In the genomic region with DNA sequence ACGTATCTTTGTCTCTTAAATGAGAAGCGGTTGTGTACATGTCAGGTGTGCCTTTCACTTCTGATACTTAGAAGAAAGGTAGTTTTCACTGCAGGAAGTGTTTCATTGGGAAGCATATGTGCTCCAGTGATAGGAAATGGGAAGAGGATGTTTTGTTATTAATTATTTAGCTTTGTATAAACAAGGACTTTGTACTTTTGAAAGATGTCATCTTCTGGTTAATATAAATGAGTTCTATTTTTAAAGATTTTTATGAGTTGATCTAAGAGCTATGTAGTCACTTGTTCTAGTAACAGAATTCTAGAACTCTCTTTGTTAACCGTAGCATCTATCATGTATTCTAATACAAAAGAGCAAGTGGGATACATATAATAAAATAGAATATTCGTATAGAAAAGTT, we compare ENCODE assay signal across 2 cellular contexts.
TF ChIP-seq lines count a peak whose summit lies in the region.

No MANE protein-coding gene starts in this region.

TF ChIP-seq in endothelial cell of umbilical vein, 7 proteins besides CTCF, POLR2A, EP300 and RAD21:
- no peak for TF ChIP-seq POLR2AphosphoS5 (IDR thresholded peaks at IDR 0.05; ENCODE audit: insufficient read depth, low read depth, low read length)
- no peak for TF ChIP-seq MYC (IDR thresholded peaks at IDR 0.05; ENCODE audit: low read depth, low read length)
- TF ChIP-seq GATA2 (IDR thresholded peaks at IDR 0.05; ENCODE audit: insufficient read depth, insufficient read length, low read depth, low read length): no peak
- TF ChIP-seq FOS (IDR thresholded peaks at IDR 0.05; ENCODE audit: borderline replicate concordance, insufficient read depth, low read length): no peak
- TF ChIP-seq, protein P1, sequence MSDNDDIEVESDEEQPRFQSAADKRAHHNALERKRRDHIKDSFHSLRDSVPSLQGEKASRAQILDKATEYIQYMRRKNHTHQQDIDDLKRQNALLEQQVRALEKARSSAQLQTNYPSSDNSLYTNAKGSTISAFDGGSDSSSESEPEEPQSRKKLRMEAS (IDR thresholded peaks at IDR 0.05; ENCODE audit: insufficient read depth, insufficient read length): no peak
- TF ChIP-seq EZH2 (IDR thresholded peaks at IDR 0.05; ENCODE audit: borderline replicate concordance, low read depth, low read length, severe bottlenecking): no peak
- no peak for TF ChIP-seq JUN (IDR thresholded peaks at IDR 0.05; ENCODE audit: borderline replicate concordance, insufficient read depth, insufficient read length, low read depth)

TF ChIP-seq in HepG2, 621 proteins besides CTCF, POLR2A, EP300 and RAD21:
- no peak for TF ChIP-seq ZNF317 (CRISPR knock-in tag; IDR thresholded peaks at IDR 0.05)
- TF ChIP-seq, protein P2, sequence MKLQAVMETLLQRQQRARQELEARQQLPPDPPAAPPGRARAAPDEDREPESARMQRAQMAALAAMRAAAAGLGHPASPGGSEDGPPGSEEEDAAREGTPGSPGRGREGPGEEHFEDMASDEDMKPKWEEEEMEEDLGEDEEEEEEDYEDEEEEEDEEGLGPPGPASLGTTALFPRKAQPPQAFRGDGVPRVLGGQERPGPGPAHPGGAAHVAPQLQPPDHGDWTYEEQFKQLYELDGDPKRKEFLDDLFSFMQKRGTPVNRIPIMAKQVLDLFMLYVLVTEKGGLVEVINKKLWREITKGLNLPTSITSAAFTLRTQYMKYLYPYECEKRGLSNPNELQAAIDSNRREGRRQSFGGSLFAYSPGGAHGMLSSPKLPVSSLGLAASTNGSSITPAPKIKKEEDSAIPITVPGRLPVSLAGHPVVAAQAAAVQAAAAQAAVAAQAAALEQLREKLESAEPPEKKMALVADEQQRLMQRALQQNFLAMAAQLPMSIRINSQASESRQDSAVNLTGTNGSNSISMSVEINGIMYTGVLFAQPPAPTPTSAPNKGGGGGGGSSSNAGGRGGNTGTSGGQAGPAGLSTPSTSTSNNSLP (IDR thresholded peaks at IDR 0.05; ENCODE audit: low read depth, low read length): 0 out of 2 replicates have a peak, but pooled peaks have one; percentile 14
